22 cellular contexts compared by ENCODE assay signal in genomic region chr11:35804446-35805040, GRCh38.
DNase-seq lines count a peak whose midpoint lies in the region; ATAC-seq and TF ChIP-seq lines count a peak whose summit lies in the region.
"Had no signal": no experiment of that assay in that cellular context is flagged by ENCODE, and none has a peak within 500 bp of the region (broad histone marks: within the 10 kb centered on the region; RNA-seq: fewer than 3 reads in every experiment).

No MANE protein-coding gene starts in this region.

- H3K4me1 ChIP-seq in mucosa of descending colon (ENCODE audit: low read depth), result no peaks in the 10 kb centered on the region
- H3K4me1 ChIP-seq: BE2C, SJCRH30 had no signal

- no peak for TF ChIP-seq CTCF in mucosa of descending colon (IDR thresholded peaks at IDR 0.05)

- intact Hi-C loops in mucosa of descending colon (cut with DNase I, micrococcal nuclease), result no loop called here
- intact Hi-C loops in Right ventricle myocardium inferior (cut with DNase I), result no loop called here

- peak overlapping the region; percentile 4 for H3K27ac ChIP-seq in cingulate gyrus (ENCODE audit: low read depth, low read length)
- H3K27ac ChIP-seq: PC-9, RWPE1, SJCRH30 had no signal

- peak; percentile 80 for DNase-seq in COLO829 (ENCODE audit: low spot score)
- DNase-seq in inferior parietal cortex (ENCODE audit: extremely low spot score), result peak; percentile 55
- peak; percentile 85 for DNase-seq in putamen (ENCODE audit: low spot score)
- DNase-seq in mucosa of descending colon, result no peak
- DNase-seq in activated CD8-positive, alpha-beta memory T cell treated with anti-CD3 and anti-CD28 coated beads, Interleukin-2, amount 50 U/mL, for 4 hours, result no peak
- no peak for DNase-seq in Right ventricle myocardium inferior (ENCODE audit: missing footprints)
- DNase-seq: BE2C; CD4-positive, CD25-positive, alpha-beta regulatory T cell; COR-L47; DMS79; KBM-7; NCI-H1092; NCI-H1436 treated with DMSO at 0.1 percent for 48 hours; NCI-H1930; NCI-H2227 treated with DMSO at 0.1 percent for 48 hours; NCI-H510A; PC-9; SJCRH30 had no signal

- H3K36me3 ChIP-seq in mucosa of descending colon (ENCODE audit: low read depth), result no peaks in the 10 kb centered on the region
- H3K36me3 ChIP-seq: BE2C had no signal

- no peak overlapping the region for H3K4me3 ChIP-seq in mucosa of descending colon
- H3K4me3 ChIP-seq: PC-9, SJCRH30 had no signal

- H3K9me3 ChIP-seq in mucosa of descending colon, result no peaks in the 10 kb centered on the region
- H3K9me3 ChIP-seq: BE2C, SJCRH30 had no signal

- no peak for ATAC-seq in mucosa of descending colon
- no peak for ATAC-seq in Right ventricle myocardium inferior
- no peak for ATAC-seq in HG03520 (IDR thresholded peaks at IDR 0.05; ENCODE audit: unreplicated experiment)
- ATAC-seq: HepG2 had no signal

Comparison
In these comparisons a context has a peak if more than half of its experiments do, and no peak if none do; other contexts are left out.
1. DNase-seq: peak in COLO829 (single experiment), inferior parietal cortex (single experiment) and putamen (single experiment); none in mucosa of descending colon (0 of 3), activated CD8-positive, alpha-beta memory T cell treated with anti-CD3 and anti-CD28 coated beads, Interleukin-2, amount 50 U/mL, for 4 hours (single experiment) and Right ventricle myocardium inferior (single experiment).